12 cellular contexts compared by ENCODE assay signal in the genomic region with DNA sequence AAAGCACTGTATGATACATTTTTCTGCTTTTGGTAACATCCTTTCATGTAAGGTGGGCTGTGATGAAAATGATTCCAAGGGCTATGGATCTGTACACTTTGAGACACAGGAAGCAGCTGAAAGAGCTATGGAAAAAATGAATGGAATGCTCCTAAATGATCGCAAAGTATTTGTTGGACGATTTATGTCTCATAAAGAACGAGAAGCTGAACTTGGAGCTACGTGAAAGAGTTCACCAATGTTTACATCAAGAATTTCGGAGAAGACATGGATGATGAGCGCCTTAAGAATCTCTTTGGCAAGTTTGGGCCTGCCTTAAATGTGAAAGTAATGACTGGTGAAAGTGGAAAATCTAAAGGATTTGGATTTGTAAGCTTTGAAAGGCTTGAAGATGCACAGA. TPM values are rescaled to one million over a fixed set of nuclear protein-coding genes. Genes with fewer than 3 reads are reported as not detected.
DNase-seq lines count a peak whose midpoint lies in the region; ATAC-seq and TF ChIP-seq lines count a peak whose summit lies in the region.
"Had no signal": no experiment of that assay in that cellular context is flagged by ENCODE, and none has a peak within 500 bp of the region (broad histone marks: within the 10 kb centered on the region; RNA-seq: fewer than 3 reads in every experiment).

No MANE protein-coding gene starts in this region.

- no peak for ATAC-seq in natural killer cell
- no peak for ATAC-seq in natural killer cell treated with Interleukin-12 subunit alpha and Interleukin-12 subunit beta and Interleukin-15 and Interleukin-18, amount 100 ng/mL, for 72 hours
- no peak for ATAC-seq in effector memory CD8-positive, alpha-beta T cell (replicated peaks)
- ATAC-seq in HG03159 (IDR thresholded peaks at IDR 0.05; ENCODE audit: unreplicated experiment), result no peak

- H3K4me3 ChIP-seq in muscle layer of duodenum (ENCODE audit: low read depth in 1 of 2, low read length in 2 of 2) (peak overlapping the region; percentile 39 to 78), uterus (peak overlapping the region; percentile 28 to 51)

- H3K36me3 ChIP-seq in muscle layer of duodenum (ENCODE audit: control insufficient read depth in 1 of 2, insufficient read depth in 2 of 2, low read length in 2 of 2) (no peaks in the 10 kb centered on the region), uterus (no peaks in the 10 kb centered on the region)
- H3K36me3 ChIP-seq: BE2C, colonic mucosa, Peyer's patch had no signal

- H3K9me3 Mint-ChIP-seq in natural killer cell, result peaks cover 0 to 2% of the 10 kb centered on the region in 2 donors
- H3K9me3 Mint-ChIP-seq in natural killer cell treated with Interleukin-12 subunit alpha and Interleukin-12 subunit beta and Interleukin-15 and Interleukin-18, amount 100 ng/mL, for 72 hours, result no peaks in the 10 kb centered on the region
- peaks cover 0 to 1% of the 10 kb centered on the region in 2 donors for H3K9me3 Mint-ChIP-seq in effector memory CD8-positive, alpha-beta T cell

- no peaks in the 10 kb centered on the region for H3K27me3 ChIP-seq in muscle layer of duodenum (ENCODE audit: low read depth, low read length)
- no peaks in the 10 kb centered on the region for H3K27me3 ChIP-seq in uterus
- H3K27me3 ChIP-seq: BE2C, colonic mucosa, Peyer's patch had no signal

- H3K27ac ChIP-seq in muscle layer of duodenum (ENCODE audit: low read length) (no peak overlapping the region), uterus (peak overlapping the region in 1 of 2 donors; percentile 65)
- H3K27ac ChIP-seq: colonic mucosa, KMS-11 had no signal

- in situ Hi-C loops in ACHN (cut with HindIII; ENCODE audit: low pct_ligation_motif_present, low pct_unique_long_range_greater_than_20kb, low sequenced_read_pairs), result loop anchor here (25.0 kb wide), 1 partner anchor 440 kb away; no protein-coding TSS in a partner anchor

- H3K4me1 Mint-ChIP-seq in natural killer cell, result peaks cover 9% of the 10 kb centered on the region in 2 donors
- peaks cover 0 to 9% of the 10 kb centered on the region in 2 donors for H3K4me1 Mint-ChIP-seq in natural killer cell treated with Interleukin-12 subunit alpha and Interleukin-12 subunit beta and Interleukin-15 and Interleukin-18, amount 100 ng/mL, for 72 hours (ENCODE audit: low read depth in 2 of 2)
- H3K4me1 Mint-ChIP-seq in effector memory CD8-positive, alpha-beta T cell (ENCODE audit: low read depth in 2 of 2), result peaks cover 5 to 6% of the 10 kb centered on the region in 2 donors

- H3K9me3 ChIP-seq in muscle layer of duodenum (ENCODE audit: control insufficient read depth in 1 of 2, low read length in 2 of 2), result no peaks in the 10 kb centered on the region
- no peaks in the 10 kb centered on the region for H3K9me3 ChIP-seq in uterus
- H3K9me3 ChIP-seq: BE2C, colonic mucosa, Peyer's patch had no signal

- TF ChIP-seq CTCF in natural killer cell (IDR thresholded peaks at IDR 0.05) (no peak), uterus (IDR thresholded peaks at IDR 0.05) (no peak)

- H3K4me3 Mint-ChIP-seq in natural killer cell, result peak overlapping the region; percentile 88
- H3K4me3 Mint-ChIP-seq in natural killer cell treated with Interleukin-12 subunit alpha and Interleukin-12 subunit beta and Interleukin-15 and Interleukin-18, amount 100 ng/mL, for 72 hours, result no peak overlapping the region
- H3K4me3 Mint-ChIP-seq in effector memory CD8-positive, alpha-beta T cell, result peak overlapping the region; percentile 62 to 76

- intact Hi-C loops in natural killer cell (cut with micrococcal nuclease), result no loop called here
- intact Hi-C loops in uterus (cut with DNase I; ENCODE audit: low total_unique reads), result no loop called here

- H3K4me1 ChIP-seq in muscle layer of duodenum (ENCODE audit: control insufficient read depth in 1 of 2, insufficient read depth in 2 of 2, low read length in 2 of 2) (no peaks in the 10 kb centered on the region), uterus (no peaks in the 10 kb centered on the region)
- H3K4me1 ChIP-seq: BE2C, colonic mucosa, Peyer's patch had no signal

- peak overlapping the region in 1 of 2 donors; percentile 79 for H3K27ac Mint-ChIP-seq in natural killer cell
- H3K27ac Mint-ChIP-seq in natural killer cell treated with Interleukin-12 subunit alpha and Interleukin-12 subunit beta and Interleukin-15 and Interleukin-18, amount 100 ng/mL, for 72 hours, result peak overlapping the region in 1 of 2 donors; percentile 83
- no peak overlapping the region for H3K27ac Mint-ChIP-seq in effector memory CD8-positive, alpha-beta T cell

- TF ChIP-seq POLR2A in uterus (IDR thresholded peaks at IDR 0.05), result no peak

- DNase-seq in natural killer cell (no peak), uterus (no peak), ACHN (no peak), NCI-H2171 treated with DMSO at 0.1 percent for 48 hours (lab: John Stamatoyannopoulos, UW) (no peak)
- no peak for DNase-seq in natural killer cell treated with Interleukin-12 subunit alpha and Interleukin-12 subunit beta and Interleukin-15 and Interleukin-18, amount 100 ng/mL, for 72 hours (ENCODE audit: low spot score)
- DNase-seq in effector memory CD8-positive, alpha-beta T cell, result no peak
- DNase-seq: BE2C, colonic mucosa had no signal

- no peaks in the 10 kb centered on the region for H3K36me3 Mint-ChIP-seq in natural killer cell
- peaks cover 5% of the 10 kb centered on the region for H3K36me3 Mint-ChIP-seq in natural killer cell treated with Interleukin-12 subunit alpha and Interleukin-12 subunit beta and Interleukin-15 and Interleukin-18, amount 100 ng/mL, for 72 hours
- H3K36me3 Mint-ChIP-seq in effector memory CD8-positive, alpha-beta T cell (ENCODE audit: insufficient read depth), result no peaks in the 10 kb centered on the region

- H3K27me3 Mint-ChIP-seq in natural killer cell (ENCODE audit: low read depth in 2 of 2), result peaks cover 14 to 22% of the 10 kb centered on the region in 2 donors
- H3K27me3 Mint-ChIP-seq in natural killer cell treated with Interleukin-12 subunit alpha and Interleukin-12 subunit beta and Interleukin-15 and Interleukin-18, amount 100 ng/mL, for 72 hours, result peaks cover 18 to 25% of the 10 kb centered on the region in 2 donors
- peaks cover 24 to 42% of the 10 kb centered on the region in 2 donors for H3K27me3 Mint-ChIP-seq in effector memory CD8-positive, alpha-beta T cell

RNA-seq across cellular contexts. Expression of gene SRGAP1, which starts 22.1 kb away (rescaled TPM):
- under 1 TPM; 0.10 to 0.49 (median 0.16) TPM for total RNA-seq in natural killer cell
- total RNA-seq in natural killer cell treated with Interleukin-12 subunit alpha and Interleukin-12 subunit beta and Interleukin-15 and Interleukin-18, amount 100 ng/mL, for 72 hours, result 1 to 10 TPM in 1 of 2 donors, under 1 TPM in 1; 0.19 to 1.0 TPM
- total RNA-seq in uterus, result 10 to 100 TPM in 3 of 4 donors, 1 to 10 TPM in 1; 10.0 to 23.0 (median 14.8) TPM

RNA-seq across cellular contexts. Expression of gene RXYLT1, which starts 42.6 kb away (rescaled TPM):
- total RNA-seq in natural killer cell, result 10 to 100 TPM in 1 of 3 donors, 1 to 10 TPM in 2; 5.8 to 10.6 (median 7.0) TPM
- 10 to 100 TPM; 14.7 to 20.9 TPM for total RNA-seq in natural killer cell treated with Interleukin-12 subunit alpha and Interleukin-12 subunit beta and Interleukin-15 and Interleukin-18, amount 100 ng/mL, for 72 hours
- total RNA-seq in uterus, result 10 to 100 TPM in 3 of 4 donors, 1 to 10 TPM in 1; 2.0 to 24.2 (median 16.3) TPM

Comparison
In these comparisons a context has a peak if more than half of its experiments do, and no peak if none do; other contexts are left out.
1. RNA of gene SRGAP1, which starts 22.1 kb away (total RNA-seq): 10.0 to 23.0 TPM in uterus; 0.19 to 1.0 TPM in natural killer cell treated with Interleukin-12 subunit alpha and Interleukin-12 subunit beta and Interleukin-15 and Interleukin-18, amount 100 ng/mL, for 72 hours and 0.10 to 0.49 TPM in natural killer cell; every median in the first group is over 4 times any median in the second.